ENCODE assay signal across 1 cellular context in genomic region chr1:58917436-58917835, GRCh38.
TF ChIP-seq lines count a peak whose summit lies in the region.

No MANE protein-coding gene starts in this region.

TF ChIP-seq in K562, 482 proteins besides CTCF, POLR2A, EP300 and RAD21 (continued from another document):
- TF ChIP-seq, protein P1, sequence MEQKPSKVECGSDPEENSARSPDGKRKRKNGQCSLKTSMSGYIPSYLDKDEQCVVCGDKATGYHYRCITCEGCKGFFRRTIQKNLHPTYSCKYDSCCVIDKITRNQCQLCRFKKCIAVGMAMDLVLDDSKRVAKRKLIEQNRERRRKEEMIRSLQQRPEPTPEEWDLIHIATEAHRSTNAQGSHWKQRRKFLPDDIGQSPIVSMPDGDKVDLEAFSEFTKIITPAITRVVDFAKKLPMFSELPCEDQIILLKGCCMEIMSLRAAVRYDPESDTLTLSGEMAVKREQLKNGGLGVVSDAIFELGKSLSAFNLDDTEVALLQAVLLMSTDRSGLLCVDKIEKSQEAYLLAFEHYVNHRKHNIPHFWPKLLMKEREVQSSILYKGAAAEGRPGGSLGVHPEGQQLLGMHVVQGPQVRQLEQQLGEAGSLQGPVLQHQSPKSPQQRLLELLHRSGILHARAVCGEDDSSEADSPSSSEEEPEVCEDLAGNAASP (IDR thresholded peaks at IDR 0.05): no peak
- 0 out of 2 replicates have a peak, but pooled peaks have one; percentile 10 for TF ChIP-seq MAFF (IDR thresholded peaks at IDR 0.05; ENCODE audit: low read length)
